ENCODE assay signal across 15 cellular contexts in genomic region chr9:98429613-98430012, GRCh38.
DNase-seq lines count a peak whose midpoint lies in the region; ATAC-seq and TF ChIP-seq lines count a peak whose summit lies in the region.
"Had no signal": no experiment of that assay in that cellular context is flagged by ENCODE, and none has a peak within 500 bp of the region (broad histone marks: within the 10 kb centered on the region; RNA-seq: fewer than 3 reads in every experiment).

No MANE protein-coding gene starts in this region.

- POLR2A ChIA-PET in Caco-2 (lab: Charles Lee): no interaction called here

- no peaks in the 10 kb centered on the region for H3K9me3 Mint-ChIP-seq in Caco-2 (ENCODE audit: unreplicated experiment)
- H3K9me3 Mint-ChIP-seq: activated T-cell treated with anti-CD3 and anti-CD28 coated beads, Interleukin-2, amount 50 U/mL, for 24 hours had no signal

- no peak overlapping the region for H3K4me3 ChIP-seq in NB4 (ENCODE audit: low read depth, low read length)
- H3K4me3 ChIP-seq in cardiac fibroblast (replicated peaks in 1 of 2; ENCODE audit: low read depth in 2 of 2, low read length in 2 of 2): no peak overlapping the region
- H3K4me3 ChIP-seq in mesodermal cell (ENCODE audit: extremely low read depth, insufficient read depth, low read length, poor library complexity, severe bottlenecking): no peak overlapping the region
- no peak overlapping the region for H3K4me3 ChIP-seq in colonic mucosa
- no peak overlapping the region for H3K4me3 ChIP-seq in Caco-2 (ENCODE audit: low read depth, low read length)
- no peak overlapping the region for H3K4me3 ChIP-seq in gastroesophageal sphincter

- H3K4me1 Mint-ChIP-seq in Caco-2 (ENCODE audit: low read depth, unreplicated experiment): peaks cover 11% of the 10 kb centered on the region

- H3K9me3 ChIP-seq in mesodermal cell (ENCODE audit: control insufficient read depth, low read length) (no peaks in the 10 kb centered on the region), colonic mucosa (no peaks in the 10 kb centered on the region), Caco-2 (no peaks in the 10 kb centered on the region), gastroesophageal sphincter (no peaks in the 10 kb centered on the region)

- H3K27ac ChIP-seq in mesodermal cell (ENCODE audit: low read depth, low read length, severe bottlenecking) (peak overlapping the region; percentile 16), colonic mucosa (no peak overlapping the region), gastroesophageal sphincter (no peak overlapping the region)
- H3K27ac ChIP-seq: VCaP had no signal

- no peaks in the 10 kb centered on the region for H3K36me3 ChIP-seq in mesodermal cell (ENCODE audit: control insufficient read depth, insufficient read depth, low read length)
- no peaks in the 10 kb centered on the region for H3K36me3 ChIP-seq in colonic mucosa
- H3K36me3 ChIP-seq in Caco-2 (ENCODE audit: control insufficient read depth, insufficient read depth, low read length): no peaks in the 10 kb centered on the region
- no peaks in the 10 kb centered on the region for H3K36me3 ChIP-seq in gastroesophageal sphincter

- no peak for ATAC-seq in gastroesophageal sphincter
- ATAC-seq: Panc1 had no signal

- no peaks in the 10 kb centered on the region for H3K36me3 Mint-ChIP-seq in Caco-2 (ENCODE audit: insufficient read depth, unreplicated experiment)

- no peaks in the 10 kb centered on the region for H3K4me1 ChIP-seq in mesodermal cell (ENCODE audit: control insufficient read depth, insufficient read depth, low read length, poor library complexity, severe bottlenecking)
- H3K4me1 ChIP-seq in colonic mucosa: no peaks in the 10 kb centered on the region
- H3K4me1 ChIP-seq in Caco-2: 0 out of 2 replicates have a peak, but pooled peaks cover 3% of the 10 kb centered on the region
- no peaks in the 10 kb centered on the region for H3K4me1 ChIP-seq in gastroesophageal sphincter

- TF ChIP-seq CTCF in NB4 (IDR thresholded peaks at IDR 0.05; ENCODE audit: low read depth, low read length) (no peak), cardiac fibroblast (IDR thresholded peaks at IDR 0.05; ENCODE audit: low read depth, low read length) (no peak), colonic mucosa (IDR thresholded peaks at IDR 0.05) (no peak), Caco-2 (IDR thresholded peaks at IDR 0.05; ENCODE audit: insufficient read depth in 1 of 2, low read depth in 1 of 2, low read length in 1 of 2, severe bottlenecking in 1 of 2, unreplicated experiment in 1 of 2) (no peak), gastroesophageal sphincter (IDR thresholded peaks at IDR 0.05) (no peak)

- no peak for TF ChIP-seq EP300 in gastroesophageal sphincter (IDR thresholded peaks at IDR 0.05)

- 88% methylated on average over 1 of the region's 1 CpG; no CpG with 5 or more reads in 1 of the 2 experiments for WGBS in mesodermal cell (ENCODE audit: insufficient coverage in 2 of 2), 2 experiments
- WGBS in gastroesophageal sphincter (ENCODE audit: low coverage in 1 of 2), 2 donors: 33% methylated on average over 1 of the region's 1 CpG; no CpG with 5 or more reads in 1 of the 2 donors

- CTCF ChIA-PET in Caco-2 (lab: Charles Lee): interaction anchor here (0.6 kb wide), 1 partner anchor 53 kb away, joined by 3 read pairs; no protein-coding TSS in a partner anchor

- intact Hi-C loops in colonic mucosa (cut with DNase I) (loop anchor here (10.0 kb wide), 1 partner anchor 55 kb away; no protein-coding TSS in a partner anchor), Caco-2 (cut with micrococcal nuclease; ENCODE audit: unreplicated experiment) (no loop called here)

- TF ChIP-seq POLR2A in NB4 (IDR thresholded peaks at IDR 0.05; ENCODE audit: extremely low read depth, insufficient read length) (no peak), gastroesophageal sphincter (IDR thresholded peaks at IDR 0.05) (no peak)

- BruUV-seq in Caco-2 (replicated peaks; lab: Mats Ljungman, UMichigan): no TSS peak

- H3K27me3 Mint-ChIP-seq in Caco-2 (ENCODE audit: insufficient read depth, unreplicated experiment): no peaks in the 10 kb centered on the region
- H3K27me3 Mint-ChIP-seq: activated T-cell treated with anti-CD3 and anti-CD28 coated beads, Interleukin-2, amount 50 U/mL, for 24 hours had no signal

- H3K9ac ChIP-seq in colonic mucosa (ENCODE audit: low read depth in 2 of 2, low read length in 2 of 2): no peak overlapping the region

- no peaks in the 10 kb centered on the region for H3K27me3 ChIP-seq in colonic mucosa
- no peaks in the 10 kb centered on the region for H3K27me3 ChIP-seq in Caco-2 (replicated peaks; ENCODE audit: control insufficient read depth, insufficient read depth, low read length)
- H3K27me3 ChIP-seq in gastroesophageal sphincter: no peaks in the 10 kb centered on the region

- H3K4me3 Mint-ChIP-seq in Caco-2 (ENCODE audit: unreplicated experiment): no peak overlapping the region
- H3K4me3 Mint-ChIP-seq: activated T-cell treated with anti-CD3 and anti-CD28 coated beads, Interleukin-2, amount 50 U/mL, for 24 hours had no signal

- H3K27ac Mint-ChIP-seq in Caco-2 (ENCODE audit: unreplicated experiment): no peak overlapping the region
- H3K27ac Mint-ChIP-seq: activated T-cell treated with anti-CD3 and anti-CD28 coated beads, Interleukin-2, amount 50 U/mL, for 24 hours had no signal

- peak; percentile 33 for DNase-seq in D341Med (ENCODE audit: low spot score)
- peak; percentile 56 for DNase-seq in NB4 (ENCODE audit: low read depth)
- DNase-seq in cardiac fibroblast (ENCODE audit: low read depth in 2 of 2): peak; percentile 74 to 83
- DNase-seq in colonic mucosa: no peak
- DNase-seq in Caco-2: no peak
- no peak for DNase-seq in AML-193 (lab: John Stamatoyannopoulos, UW)
- DNase-seq: activated T-cell treated with anti-CD3 and anti-CD28 coated beads, Interleukin-2, amount 50 U/mL, for 24 hours; DMS153; NCI-H187 treated with DMSO at 0.1 percent for 48 hours; stimulated activated CD4-positive, alpha-beta T cell treated with anti-CD3 and anti-CD28 coated beads, Interleukin-12 subunit alpha, Interleukin-12 subunit beta, amount 100 ng/mL, for 4 hours; stimulated activated CD8-positive, alpha-beta memory T cell treated with anti-CD3 and anti-CD28 coated beads, Interleukin-4, amount 100 ng/mL, for 48 hours had no signal

Comparison
In these comparisons a context has a peak if more than half of its experiments do, and no peak if none do; other contexts are left out.
1. DNase-seq: peak in D341Med (single experiment), NB4 (single experiment) and cardiac fibroblast (2 of 2); none in colonic mucosa (single experiment), Caco-2 (0 of 2) and AML-193 (0 of 2).